Comparison of ENCODE assay signal across 8 cellular contexts in genomic region chr1:86773331-86774288, GRCh38.
DNase-seq lines count a peak whose midpoint lies in the region; ATAC-seq, FAIRE-seq and TF ChIP-seq lines count a peak whose summit lies in the region.

No MANE protein-coding gene starts in this region.

- TF ChIP-seq EP300 in GM12878 (IDR thresholded peaks at IDR 0.05; ENCODE audit: borderline replicate concordance in 1 of 2, control insufficient read depth in 1 of 2, low read depth in 2 of 2, low read length in 2 of 2) (no peak), suprapubic skin (IDR thresholded peaks at IDR 0.05) (no peak)

- H3K4me2 ChIP-seq in GM12878 (ENCODE audit: control insufficient read depth, insufficient read depth) = peak overlapping the region; percentile 35; the same call in 1 of the 2 replicates

- TF ChIP-seq CTCF in GM12878 (IDR thresholded peaks at IDR 0.05 in 2 of 3, conservative IDR thresholded peaks at IDR 0.05 in 1 of 3; ENCODE audit: control insufficient read depth in 2 of 3, extremely low read depth in 1 of 3, insufficient read depth in 1 of 3, low read depth in 3 of 3, low read length in 3 of 3) (no peak), omental fat pad (IDR thresholded peaks at IDR 0.05) (no peak), suprapubic skin (IDR thresholded peaks at IDR 0.05) (no peak)

- H3K4me3 ChIP-seq in GM12878 (no peak overlapping the region), suprapubic skin (no peak overlapping the region), MG63 (no peak overlapping the region)

- ATAC-seq in GM19452 (IDR thresholded peaks at IDR 0.05; ENCODE audit: unreplicated experiment) (peak; percentile 35), HG03354 (IDR thresholded peaks at IDR 0.05; ENCODE audit: poor library complexity, severe bottlenecking, unreplicated experiment) (peak; percentile 19), GM12878 (peak; percentile 23), omental fat pad (ENCODE audit: low FRiP score) (peak; percentile 63)

- H4K20me1 ChIP-seq in GM12878 (ENCODE audit: control insufficient read depth, insufficient read depth) = no peaks in the 10 kb centered on the region

- H3K9me3 ChIP-seq in GM12878 (replicated peaks; ENCODE audit: control insufficient read depth, insufficient read depth, low read length) = no peaks in the 10 kb centered on the region
- H3K9me3 ChIP-seq in suprapubic skin = no peaks in the 10 kb centered on the region
- no peaks in the 10 kb centered on the region for H3K9me3 ChIP-seq in MG63

- no peak for TF ChIP-seq POLR2A in GM12878 (IDR thresholded peaks at IDR 0.05; ENCODE audit: low read depth, low read length)
- TF ChIP-seq POLR2A in suprapubic skin (IDR thresholded peaks at IDR 0.05) = no peak

- H3K4me1 ChIP-seq in GM12878 (ENCODE audit: control insufficient read depth, insufficient read depth, low read length) (peaks cover 12% of the 10 kb centered on the region), suprapubic skin (peaks cover 12% of the 10 kb centered on the region)

- no peaks in the 10 kb centered on the region for H3K27me3 ChIP-seq in GM12878 (replicated peaks in 1 of 2; ENCODE audit: control insufficient read depth in 2 of 2, insufficient read depth in 2 of 2, low read length in 1 of 2)
- no peaks in the 10 kb centered on the region for H3K27me3 ChIP-seq in suprapubic skin
- no peaks in the 10 kb centered on the region for H3K27me3 ChIP-seq in MG63

- H2AFZ ChIP-seq in GM12878 (ENCODE audit: control insufficient read depth, low read depth, low read length) = peak overlapping the region; percentile 58

- H3K36me3 ChIP-seq in GM12878 (ENCODE audit: control insufficient read depth in 2 of 2, insufficient read depth in 2 of 2, low read length in 1 of 2) (no peaks in the 10 kb centered on the region), suprapubic skin (no peaks in the 10 kb centered on the region), MG63 (no peaks in the 10 kb centered on the region)

- SMC1A ChIA-PET in GM12878 (lab: Charles Lee; ENCODE audit: uncharacterized antibody, unreplicated experiment) = interaction anchor here (0.5 kb wide), 1 partner anchor 225 kb away, joined by 3 read pairs; no protein-coding TSS in a partner anchor

- RAD21 ChIA-PET in GM12878 (lab: Charles Lee; ENCODE audit: unreplicated experiment) = no interaction called here

- 57% methylated on average over 5 of the region's 5 CpGs for whole genome bisulfite sequencing in GM12878 (ENCODE audit: insufficient coverage, insufficient replicate concordance, low lambda C conversion rate, missing lambda C conversion rate)
- WGBS in suprapubic skin = 64% methylated on average over 5 of the region's 5 CpGs

- in situ Hi-C loops in GM12878 (cut with MboI) = no loop called here

- no peaks in the 10 kb centered on the region for H3K79me2 ChIP-seq in GM12878 (ENCODE audit: control insufficient read depth, insufficient read depth, low read length)

- peak overlapping the region; percentile 7; the same call in 1 of the 2 replicates for H3K27ac ChIP-seq in GM12878 (ENCODE audit: control insufficient read depth, insufficient read depth)
- H3K27ac ChIP-seq in suprapubic skin = no peak overlapping the region

- DNase-seq in GM12878 (ENCODE audit: low read depth, low spot score) (no peak), omental fat pad (ENCODE audit: low spot score) (no peak), suprapubic skin (ENCODE audit: low spot score in 2 of 2) (no peak), MG63 (no peak), COR-L47 (lab: John Stamatoyannopoulos, UW) (no peak), DMS153 treated with DMSO at 0.1 percent for 48 hours (lab: John Stamatoyannopoulos, UW; ENCODE audit: unreplicated experiment) (no peak)

- no peak for TF ChIP-seq RAD21 in GM12878 (IDR thresholded peaks at IDR 0.05; ENCODE audit: insufficient read depth, low read depth, low read length)

- BruUV-seq in GM12878 (replicated peaks; lab: Mats Ljungman, UMichigan) = no TSS peak

- CTCF ChIA-PET in GM12878 (lab: Yijun Ruan, JAX) = interaction anchor here (0.6 to 1.6 kb wide), 2 partner anchors 20 to 40 kb away, joined by 3 to 5 read pairs; no protein-coding TSS in a partner anchor

- no peak for FAIRE-seq in GM12878 (lab: Jason Lieb, UNC)

- H3K9ac ChIP-seq in GM12878 (ENCODE audit: control insufficient read depth, insufficient read depth, low read length) = no peak overlapping the region; the same call in 1 of the 2 replicates

- intact Hi-C loops in GM12878 (cut with micrococcal nuclease; ENCODE audit: unreplicated experiment) = no loop called here

- POLR2A ChIA-PET in GM12878 (lab: Charles Lee) = no interaction called here

TF ChIP-seq in GM12878, 131 proteins besides CTCF, POLR2A, EP300 and RAD21:
- TF ChIP-seq SPI1 (IDR thresholded peaks at IDR 0.05; ENCODE audit: borderline replicate concordance, insufficient read depth, low read depth, low read length) = peak; percentile 43; the same call in 1 of the 2 replicates
- no peak for TF ChIP-seq IKZF2 (IDR thresholded peaks at IDR 0.05)
